8 cellular contexts compared by ENCODE assay signal in genomic region chr6:46130665-46131064, GRCh38.
DNase-seq lines count a peak whose midpoint lies in the region; ATAC-seq and TF ChIP-seq lines count a peak whose summit lies in the region.

No MANE protein-coding gene starts in this region.

- TF ChIP-seq CTCF in DND-41 (IDR thresholded peaks at IDR 0.05; ENCODE audit: borderline replicate concordance, extremely low read depth, low read length, poor library complexity, severe bottlenecking) = no peak
- no peak for TF ChIP-seq CTCF in NB4 (IDR thresholded peaks at IDR 0.05; ENCODE audit: low read depth, low read length)
- no peak for TF ChIP-seq CTCF in parathyroid adenoma (IDR thresholded peaks at IDR 0.05)

- H3K4me2 ChIP-seq in DND-41 (ENCODE audit: insufficient read depth, low read length) (peak overlapping the region; percentile 66), parathyroid adenoma (ENCODE audit: low read length) (peak overlapping the region; percentile 83)

- H3K9me3 ChIP-seq in DND-41 (ENCODE audit: insufficient read depth, low read length, severe bottlenecking) = no peaks in the 10 kb centered on the region
- H3K9me3 ChIP-seq in effector memory CD4-positive, alpha-beta T cell (ENCODE audit: control insufficient read depth, low read length) = no peaks in the 10 kb centered on the region
- H3K9me3 ChIP-seq in parathyroid adenoma (ENCODE audit: control insufficient read depth, low read length) = no peaks in the 10 kb centered on the region

- H2AFZ ChIP-seq in DND-41 (ENCODE audit: low read depth, low read length) (peak overlapping the region; percentile 99), parathyroid adenoma (peak overlapping the region; percentile 85)

- ATAC-seq in DND-41 (ENCODE audit: insufficient read depth, low read depth) (no peak), HG02870 (IDR thresholded peaks at IDR 0.05; ENCODE audit: unreplicated experiment) (no peak)

- H3K9ac ChIP-seq in DND-41 (ENCODE audit: low read depth, low read length) (peak overlapping the region; percentile 67), parathyroid adenoma (no peak overlapping the region)

- DNase-seq in DND-41 (no peak), NB4 (ENCODE audit: low read depth) (peak; percentile 6), NCI-H128 (lab: John Stamatoyannopoulos, UW; ENCODE audit: unreplicated experiment) (no peak), COR-L47 (lab: John Stamatoyannopoulos, UW) (no peak), OCI-M2 (lab: John Stamatoyannopoulos, UW; ENCODE audit: unreplicated experiment) (no peak)
- DNase-seq in effector memory CD4-positive, alpha-beta T cell = no peak

- TF ChIP-seq POLR2A in NB4 (IDR thresholded peaks at IDR 0.05; ENCODE audit: extremely low read depth, insufficient read length) = no peak

- H3K4me3 ChIP-seq in DND-41 (ENCODE audit: low read depth in 1 of 2, low read length in 2 of 2) (peak overlapping the region; percentile 36 to 75), NB4 (ENCODE audit: low read depth, low read length) (peak overlapping the region; percentile 49), parathyroid adenoma (ENCODE audit: low read depth, low read length) (peak overlapping the region; percentile 90)
- H3K4me3 ChIP-seq in effector memory CD4-positive, alpha-beta T cell (ENCODE audit: insufficient read depth, low read depth, low read length, poor library complexity, severe bottlenecking) = peak overlapping the region; percentile 79

- H4K20me1 ChIP-seq in DND-41 (ENCODE audit: insufficient read depth, low read length) = 0 out of 2 replicates have a peak, but pooled peaks cover 3% of the 10 kb centered on the region

- no peaks in the 10 kb centered on the region for H3K27me3 ChIP-seq in DND-41 (ENCODE audit: insufficient read depth, low read length, poor library complexity)
- no peaks in the 10 kb centered on the region for H3K27me3 ChIP-seq in effector memory CD4-positive, alpha-beta T cell (replicated peaks; ENCODE audit: control insufficient read depth, insufficient read depth, low read length, poor library complexity, severe bottlenecking)
- no peaks in the 10 kb centered on the region for H3K27me3 ChIP-seq in parathyroid adenoma (ENCODE audit: control insufficient read depth, insufficient read depth, low read length)

- H3K36me3 ChIP-seq in DND-41 (ENCODE audit: insufficient read depth, low read length) = no peaks in the 10 kb centered on the region
- no peaks in the 10 kb centered on the region for H3K36me3 ChIP-seq in effector memory CD4-positive, alpha-beta T cell (ENCODE audit: control insufficient read depth, insufficient read depth, low read length)
- no peaks in the 10 kb centered on the region for H3K36me3 ChIP-seq in parathyroid adenoma (ENCODE audit: control insufficient read depth, insufficient read depth, low read length)

- H3K27ac ChIP-seq in DND-41 (ENCODE audit: low read length) (peak overlapping the region; percentile 27; the same call in 1 of the 2 replicates), parathyroid adenoma (no peak overlapping the region)
- no peak overlapping the region for H3K27ac ChIP-seq in effector memory CD4-positive, alpha-beta T cell (ENCODE audit: insufficient read depth, low read length, poor library complexity, severe bottlenecking)

- peaks cover 34% of the 10 kb centered on the region for H3K79me2 ChIP-seq in DND-41 (ENCODE audit: insufficient read depth, low read length)
- H3K79me2 ChIP-seq in parathyroid adenoma = peaks cover 2% of the 10 kb centered on the region

- peaks cover 21% of the 10 kb centered on the region for H3K4me1 ChIP-seq in DND-41 (ENCODE audit: insufficient read depth, low read length)
- H3K4me1 ChIP-seq in effector memory CD4-positive, alpha-beta T cell (ENCODE audit: control insufficient read depth, insufficient read depth, low read length, poor library complexity, severe bottlenecking) = peaks cover 7% of the 10 kb centered on the region
- no peaks in the 10 kb centered on the region for H3K4me1 ChIP-seq in parathyroid adenoma
